ENCODE assay signal across 8 cellular contexts in the genomic region with DNA sequence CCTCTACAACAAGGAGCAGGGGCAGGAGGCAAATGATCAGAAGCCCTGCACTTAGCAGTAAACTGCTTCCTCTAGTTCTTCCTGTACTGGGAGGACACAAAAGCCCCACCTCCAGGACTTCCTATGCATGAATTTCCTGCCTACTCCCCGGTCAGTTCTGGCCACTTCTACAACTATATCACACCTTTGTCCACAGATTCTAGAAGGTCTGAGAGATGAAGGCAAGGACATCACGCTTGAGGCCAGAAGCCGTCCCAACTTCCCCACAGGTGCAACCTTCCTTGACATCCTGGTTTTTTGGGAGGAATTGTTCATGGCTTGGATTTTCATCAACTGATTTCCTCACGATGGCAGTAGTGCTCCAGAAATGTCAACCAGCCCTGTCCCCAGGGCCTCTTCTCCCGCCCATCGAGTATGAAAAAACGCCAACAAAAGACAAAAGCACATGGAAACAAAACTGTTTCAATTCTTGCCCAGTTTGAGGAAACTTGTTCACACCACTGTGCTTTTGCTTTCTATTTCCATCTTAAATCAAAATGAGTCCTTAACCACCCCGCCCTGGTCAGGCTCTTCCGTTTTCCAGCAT.
A peak's percentile ranks its signal among the peaks of the same experiment; 100 is the strongest.
DNase-seq lines count a peak whose midpoint lies in the region; ATAC-seq and TF ChIP-seq lines count a peak whose summit lies in the region.

No MANE protein-coding gene starts in this region.

- peak overlapping the region; percentile 72 for H3K27ac ChIP-seq in Panc1 (ENCODE audit: low read length)

- H3K4me1 ChIP-seq in Panc1 (ENCODE audit: control insufficient read depth, insufficient read depth, low read length), result peaks cover 8% of the 10 kb centered on the region

- H3K27me3 Mint-ChIP-seq in activated naive CD4-positive, alpha-beta T cell treated with anti-CD3 and anti-CD28 coated beads, Interleukin-2, amount 50 U/mL, for 24 hours, result no peaks in the 10 kb centered on the region

- H3K27ac Mint-ChIP-seq in activated naive CD4-positive, alpha-beta T cell treated with anti-CD3 and anti-CD28 coated beads, Interleukin-2, amount 50 U/mL, for 24 hours, result peak overlapping the region; percentile 97

- POLR2A ChIA-PET in Panc1 (lab: Charles Lee), result no interaction called here

- H3K36me3 ChIP-seq in Panc1 (ENCODE audit: control insufficient read depth, insufficient read depth, low read length), result no peaks in the 10 kb centered on the region

- ATAC-seq in Panc1 (peak; percentile 88), HG02870 (IDR thresholded peaks at IDR 0.05; ENCODE audit: unreplicated experiment) (no peak)

- no peaks in the 10 kb centered on the region for H3K36me3 Mint-ChIP-seq in activated naive CD4-positive, alpha-beta T cell treated with anti-CD3 and anti-CD28 coated beads, Interleukin-2, amount 50 U/mL, for 24 hours

- peak overlapping the region; percentile 89 for H3K4me3 Mint-ChIP-seq in activated naive CD4-positive, alpha-beta T cell treated with anti-CD3 and anti-CD28 coated beads, Interleukin-2, amount 50 U/mL, for 24 hours

- H3K9me3 Mint-ChIP-seq in activated naive CD4-positive, alpha-beta T cell treated with anti-CD3 and anti-CD28 coated beads, Interleukin-2, amount 50 U/mL, for 24 hours, result no peaks in the 10 kb centered on the region

- CTCF ChIA-PET in Panc1 (lab: Charles Lee), result no interaction called here

- H3K4me3 ChIP-seq in Panc1 (ENCODE audit: low read depth in 2 of 2, low read length in 2 of 2), result peak overlapping the region in 1 of 2 experiments; percentile 36; a peak in 2 of 4 replicates

- H3K4me1 Mint-ChIP-seq in activated naive CD4-positive, alpha-beta T cell treated with anti-CD3 and anti-CD28 coated beads, Interleukin-2, amount 50 U/mL, for 24 hours, result peaks cover 32% of the 10 kb centered on the region

- BruUV-seq in Panc1 (replicated peaks; lab: Mats Ljungman, UMichigan), result no TSS peak

- intact Hi-C loops in Panc1 (cut with micrococcal nuclease; ENCODE audit: unreplicated experiment), result no loop called here

- TF ChIP-seq CTCF in Panc1 (IDR thresholded peaks at IDR 0.05), result peak; percentile 57

- DNase-seq in EL (peak; percentile 44), H4 (ENCODE audit: low spot score) (peak; percentile 59), Panc1 (ENCODE audit: low read depth, low spot score) (no peak), hippocampal formation (lab: John Stamatoyannopoulos, UW) (peak; percentile 24 to 95), iPS-NIHi7 (ENCODE audit: extremely low spot score) (no peak)
- peak; percentile 79 for DNase-seq in stimulated activated CD4-positive, alpha-beta T cell treated with anti-CD3 and anti-CD28 coated beads, Interleukin-4, amount 100 ng/mL, for 24 hours

- no peaks in the 10 kb centered on the region for H3K9me3 ChIP-seq in Panc1 (ENCODE audit: control insufficient read depth, insufficient read depth, low read depth, low read length)

- H3K27me3 ChIP-seq in Panc1 (ENCODE audit: control insufficient read depth, insufficient read depth, low read length), result no peaks in the 10 kb centered on the region

- in situ Hi-C loops in Panc1 (cut with HindIII; ENCODE audit: low pct_unique_long_range_greater_than_20kb, low sequenced_read_pairs), result no loop called here

Comparison
In these comparisons a context has a peak if more than half of its experiments do, and no peak if none do; other contexts are left out.
1. DNase-seq: peak in EL (single experiment), H4 (single experiment), hippocampal formation (2 of 2) and stimulated activated CD4-positive, alpha-beta T cell treated with anti-CD3 and anti-CD28 coated beads, Interleukin-4, amount 100 ng/mL, for 24 hours (single experiment); none in Panc1 (single experiment) and iPS-NIHi7 (single experiment).